15 cellular contexts compared by ENCODE assay signal in the genomic region with DNA sequence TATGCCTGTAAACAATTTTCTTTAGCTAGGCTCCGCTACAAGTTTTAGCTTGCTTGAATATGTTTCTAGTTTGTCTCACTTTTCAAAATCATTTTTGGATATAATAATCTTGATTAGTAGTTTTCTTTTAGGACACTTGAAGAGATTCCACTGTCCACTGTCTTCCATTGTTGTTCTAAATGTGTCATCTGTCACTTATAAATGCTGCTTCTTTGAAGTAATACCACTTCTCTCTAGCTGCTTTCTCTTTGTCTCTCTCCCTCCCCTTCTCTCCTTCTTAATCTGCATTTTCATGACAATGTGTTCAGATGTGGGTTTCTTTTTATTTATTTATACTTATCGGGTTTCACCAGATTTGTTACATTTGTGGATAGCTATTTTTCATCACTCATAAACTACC.
DNase-seq lines count a peak whose midpoint lies in the region; ATAC-seq and TF ChIP-seq lines count a peak whose summit lies in the region.
"Had no signal": no experiment of that assay in that cellular context is flagged by ENCODE, and none has a peak within 500 bp of the region (broad histone marks: within the 10 kb centered on the region; RNA-seq: fewer than 3 reads in every experiment).

No MANE protein-coding gene starts in this region.

- DNase-seq in NCI-H1105 treated with DMSO at 0.1 percent for 48 hours (lab: John Stamatoyannopoulos, UW), result peak; percentile 2
- DNase-seq in NCI-H1105 (lab: John Stamatoyannopoulos, UW), result no peak
- peak; percentile 13 for DNase-seq in DMS53 treated with DMSO at 0.1 percent for 48 hours (lab: John Stamatoyannopoulos, UW; ENCODE audit: unreplicated experiment)
- no peak for DNase-seq in WTC11 (ENCODE audit: low spot score)
- peak; percentile 1 for DNase-seq in fibroblast of mammary gland (ENCODE audit: low read depth)
- DNase-seq in NCI-H526 treated with DMSO at 0.1 percent for 48 hours (lab: John Stamatoyannopoulos, UW), result no peak
- DNase-seq in GM10266 (ENCODE audit: extremely low spot score), result no peak
- no peak for DNase-seq in T1000 (lab: John Stamatoyannopoulos, UW)
- DNase-seq: 8988T, AML-193, DMS79, GOT3, H9, IMR-90 had no signal

- POLR2A ChIA-PET in WTC11 (lab: Charles Lee), result no interaction called here

- peaks cover 39% of the 10 kb centered on the region for H3K36me3 Mint-ChIP-seq in WTC11

- ATAC-seq in WTC11, result no peak

- no peaks in the 10 kb centered on the region for H3K4me1 Mint-ChIP-seq in WTC11
- H3K4me1 Mint-ChIP-seq: H9 had no signal

- H3K27me3 Mint-ChIP-seq in WTC11 (ENCODE audit: low read depth), result no peaks in the 10 kb centered on the region; the same call in 1 of the 2 replicates

- no peak overlapping the region for H3K4me3 Mint-ChIP-seq in WTC11
- H3K4me3 Mint-ChIP-seq: H9 had no signal

- H3K9me3 Mint-ChIP-seq in WTC11, result peaks cover 64% of the 10 kb centered on the region

- no peak for TF ChIP-seq CTCF in WTC11 (IDR thresholded peaks at IDR 0.05)
- TF ChIP-seq CTCF in fibroblast of mammary gland (conservative IDR thresholded peaks at IDR 0.05; ENCODE audit: control insufficient read depth, insufficient read depth, low read depth, low read length), result no peak
- no peak for TF ChIP-seq CTCF in GM10266 (IDR thresholded peaks at IDR 0.05; ENCODE audit: control insufficient read depth, insufficient read depth, low read depth, missing control alignments)

- H3K27ac Mint-ChIP-seq in WTC11, result no peak overlapping the region
- H3K27ac Mint-ChIP-seq: H9 had no signal

- H3K4me3 ChIP-seq in fibroblast of mammary gland (ENCODE audit: control insufficient read depth, low read depth, low read length), result no peak overlapping the region
- H3K4me3 ChIP-seq: BLaER1 had no signal

- CTCF ChIA-PET in WTC11 (lab: Charles Lee), result no interaction called here

TF ChIP-seq in WTC11, 78 proteins besides CTCF, POLR2A, EP300 and RAD21:
- TF ChIP-seq SP1 (CRISPR knock-in tag; conservative IDR thresholded peaks at IDR 0.05) (no peak), ZNF317 (CRISPR knock-in tag; IDR thresholded peaks at IDR 0.05; ENCODE audit: borderline replicate concordance, low read depth) (peak; percentile 94)

Comparison
In these comparisons a context has a peak if more than half of its experiments do, and no peak if none do; other contexts are left out.
1. DNase-seq: peak in NCI-H1105 treated with DMSO at 0.1 percent for 48 hours (single experiment), DMS53 treated with DMSO at 0.1 percent for 48 hours (single experiment) and fibroblast of mammary gland (single experiment); none in NCI-H1105 (single experiment), WTC11 (single experiment), NCI-H526 treated with DMSO at 0.1 percent for 48 hours (single experiment), GM10266 (single experiment) and T1000 (single experiment).